Comparison of ENCODE assay signal across 15 cellular contexts in genomic region chr5:172582940-172583339, GRCh38.
"Had no signal": no experiment of that assay in that cellular context is flagged by ENCODE, and none has a peak within 500 bp of the region (broad histone marks: within the 10 kb centered on the region; RNA-seq: fewer than 3 reads in every experiment).

No MANE protein-coding gene starts in this region.

- H3K27ac ChIP-seq: epithelial cell of prostate, hepatocyte had no signal

- ATAC-seq: stimulated activated naive CD8-positive, alpha-beta T cell treated with anti-CD3 and anti-CD28 coated beads, Interleukin-15, amount 100 ng/mL, for 72 hours; T-cell had no signal

- H3K4me3 ChIP-seq: hepatocyte, ovary had no signal

- H3K9ac ChIP-seq: SK-N-SH had no signal

- H3K27me3 ChIP-seq: ovary had no signal

- H3K36me3 ChIP-seq: ovary had no signal

- H3K9me3 ChIP-seq: ovary, SK-N-SH had no signal

- DNase-seq: activated CD4-positive, alpha-beta T cell treated with anti-CD3 and anti-CD28 coated beads, Interleukin-2, amount 10 ng/mL, durations not matched to agents 7 days and 5 days; activated CD8-positive, alpha-beta memory T cell treated with anti-CD3 and anti-CD28 coated beads for 24 hours; activated gamma-delta T cell treated with Interleukin-2 at 50 U/mL for 16 hours; activated naive CD8-positive, alpha-beta T cell treated with anti-CD3 and anti-CD28 coated beads for 36 hours; cerebellar nuclear complex; dermis blood vessel endothelial cell; islet precursor cell; SK-N-SH; small intestine; stimulated activated naive CD8-positive, alpha-beta T cell treated with anti-CD3 and anti-CD28 coated beads, Interleukin-15, amount 100 ng/mL, for 72 hours; T-cell; T-helper 9 cell had no signal
